Comparison of ENCODE assay signal across 9 cellular contexts in genomic region chr6:157281570-157281969, GRCh38. TPM values are rescaled to one million over a fixed set of nuclear protein-coding genes. Genes with fewer than 3 reads are reported as not detected.
DNase-seq lines count a peak whose midpoint lies in the region; ATAC-seq, FAIRE-seq and TF ChIP-seq lines count a peak whose summit lies in the region.
"Had no signal": no experiment of that assay in that cellular context is flagged by ENCODE, and none has a peak within 500 bp of the region (broad histone marks: within the 10 kb centered on the region; RNA-seq: fewer than 3 reads in every experiment).

No MANE protein-coding gene starts in this region.

- peak; percentile 45 for DNase-seq in DMS 273 (lab: John Stamatoyannopoulos, UW; ENCODE audit: unreplicated experiment)
- no peak for DNase-seq in DMS 273 treated with DMSO at 0.1 percent for 48 hours (lab: John Stamatoyannopoulos, UW)
- peak; percentile 8 for DNase-seq in NCI-H748 treated with DMSO at 0.1 percent for 48 hours (lab: John Stamatoyannopoulos, UW)
- DNase-seq in H1 (ENCODE audit: low read depth in 1 of 2, low spot score in 2 of 2), result no peak
- DNase-seq in retinal pigment epithelial cell (ENCODE audit: low read depth), result no peak
- no peak for DNase-seq in NCI-H187 treated with DMSO at 0.1 percent for 48 hours (lab: John Stamatoyannopoulos, UW)

- H2BK12ac ChIP-seq in H1 (ENCODE audit: low read depth, low read length), result no peak overlapping the region

- peak; percentile 34 to 49 (median 38) for TF ChIP-seq CTCF in H1 (IDR thresholded peaks at IDR 0.05; ENCODE audit: control extremely low read depth in 1 of 3, insufficient read depth in 1 of 3, low read depth in 1 of 3, low read length in 3 of 3)
- peak; percentile 37 for TF ChIP-seq CTCF in retinal pigment epithelial cell (conservative IDR thresholded peaks at IDR 0.05; ENCODE audit: low read depth, low read length)

- H3K9me3 ChIP-seq in H1 (ENCODE audit: insufficient read depth in 2 of 2, low read depth in 1 of 2, low read length in 1 of 2), result no peaks in the 10 kb centered on the region

- peaks cover 0 to 5% (median 0%) of the 10 kb centered on the region in 4 experiments; a peak in 1 of 7 replicates for H3K4me1 ChIP-seq in H1 (replicated peaks in 1 of 4; ENCODE audit: control insufficient read depth in 3 of 4, insufficient read depth in 4 of 4, low read length in 3 of 4)

- H3K4ac ChIP-seq in H1 (replicated peaks; ENCODE audit: insufficient read length, low read depth, low read length), result no peak overlapping the region

- no peak overlapping the region for H2AK5ac ChIP-seq in H1 (ENCODE audit: low read depth, low read length)

- no peak overlapping the region for H3K23ac ChIP-seq in H1 (ENCODE audit: insufficient read length)

- CTCF ChIA-PET in H1 (lab: Charles Lee; ENCODE audit: partially characterized antibody), result interaction anchor here (0.6 to 2.6 kb wide), 9 partner anchors 9 to 1420 kb away, joined by 3 to 10 read pairs (median 3); no protein-coding TSS in a partner anchor

- WGBS in H1 (ENCODE audit: extremely low coverage in 1 of 2, insufficient coverage in 1 of 2, insufficient read length in 1 of 2, insufficient replicate concordance in 2 of 2, low coverage in 1 of 2, low lambda C conversion rate in 2 of 2, missing lambda C conversion rate in 1 of 2), 2 experiments, result 83% methylated on average over 5 of the region's 9 CpGs; no CpG with 5 or more reads in 1 of the 2 experiments

- H4K91ac ChIP-seq in H1 (replicated peaks; ENCODE audit: insufficient read length, low read length), result no peak overlapping the region

- H3K9ac ChIP-seq in H1 (replicated peaks in 1 of 4; ENCODE audit: extremely low read depth in 1 of 4, low read depth in 3 of 4, low read length in 3 of 4), result no peak overlapping the region

- H4K20me1 ChIP-seq in H1 (replicated peaks in 1 of 2; ENCODE audit: control insufficient read depth in 1 of 2, insufficient read depth in 2 of 2, low read length in 2 of 2), result no peaks in the 10 kb centered on the region

- no peaks in the 10 kb centered on the region; the same call in 1 of the 2 replicates for H3K23me2 ChIP-seq in H1 (ENCODE audit: low read depth, low read length)

- FAIRE-seq in H1 (lab: Jason Lieb, UNC), result no peak
- FAIRE-seq: A204.1 had no signal

- H4K8ac ChIP-seq in H1 (ENCODE audit: extremely low read depth, insufficient read depth, low read length), result no peak overlapping the region

- H3K56ac ChIP-seq in H1 (replicated peaks; ENCODE audit: insufficient read length, low read depth, low read length), result no peak overlapping the region

- H3K14ac ChIP-seq in H1 (ENCODE audit: insufficient read length), result no peak overlapping the region

- no peak overlapping the region for H2BK5ac ChIP-seq in H1 (ENCODE audit: low read depth, low read length)

- H2BK120ac ChIP-seq in H1 (replicated peaks; ENCODE audit: low read depth, low read length), result no peak overlapping the region

- no peaks in the 10 kb centered on the region for H3K79me2 ChIP-seq in H1 (ENCODE audit: control insufficient read depth in 1 of 2, insufficient read depth in 2 of 2, low read length in 2 of 2)

- H3K27me3 ChIP-seq in H1 (replicated peaks in 1 of 4; ENCODE audit: control insufficient read depth in 3 of 4, extremely low read depth in 1 of 4, insufficient read depth in 3 of 4, low read length in 3 of 4), result no peaks in the 10 kb centered on the region

- no peak overlapping the region for H3K4me2 ChIP-seq in H1 (ENCODE audit: insufficient read depth in 1 of 2, low read depth in 2 of 2, low read length in 2 of 2)

- H2BK20ac ChIP-seq in H1 (ENCODE audit: low read length), result no peak overlapping the region

- peak; percentile 39 to 44 for TF ChIP-seq RAD21 in H1 (IDR thresholded peaks at IDR 0.05 in 1 of 2, conservative IDR thresholded peaks at IDR 0.05 in 1 of 2; ENCODE audit: low read depth in 2 of 2, low read length in 2 of 2)

- TF ChIP-seq POLR2A in H1 (IDR thresholded peaks at IDR 0.05; ENCODE audit: control extremely low read depth in 1 of 2, low read depth in 2 of 2, low read length in 2 of 2), result no peak

- no peaks in the 10 kb centered on the region for H3K36me3 ChIP-seq in H1 (ENCODE audit: control insufficient read depth in 2 of 4, insufficient read depth in 4 of 4, low read length in 3 of 4)

- ATAC-seq in HG03457 (IDR thresholded peaks at IDR 0.05; ENCODE audit: unreplicated experiment), result no peak
- no peak for ATAC-seq in HG03097 (IDR thresholded peaks at IDR 0.05; ENCODE audit: low FRiP score, unreplicated experiment)

- no peak overlapping the region for H2BK15ac ChIP-seq in H1 (ENCODE audit: low read length)

- H3K4me3 ChIP-seq in H1 (ENCODE audit: extremely low read depth in 1 of 4, insufficient read depth in 2 of 4, low read depth in 3 of 4, low read length in 4 of 4) (no peak overlapping the region), retinal pigment epithelial cell (ENCODE audit: low read length) (no peak overlapping the region)

- POLR2A ChIA-PET in H1 (lab: Charles Lee; ENCODE audit: partially characterized antibody), result no interaction called here

- H3K79me1 ChIP-seq in H1 (ENCODE audit: low read depth, low read length), result no peaks in the 10 kb centered on the region

- no peak for TF ChIP-seq EP300 in H1 (IDR thresholded peaks at IDR 0.05; ENCODE audit: borderline replicate concordance in 1 of 2, low read depth in 2 of 2, low read length in 2 of 2)

- no peak overlapping the region for H2AFZ ChIP-seq in H1 (ENCODE audit: low read length)

- no peak overlapping the region for H4K5ac ChIP-seq in H1 (ENCODE audit: insufficient read length, low read depth, low read length)

- no peak overlapping the region for H3K18ac ChIP-seq in H1 (ENCODE audit: extremely low read depth, low read length)

- no peak overlapping the region for H3K27ac ChIP-seq in H1 (ENCODE audit: low read depth, low read length)

TF ChIP-seq in H1, 55 proteins besides CTCF, POLR2A, EP300 and RAD21 (continues in another document):
- TF ChIP-seq CREB1 (IDR thresholded peaks at IDR 0.05) (no peak), YY1 (IDR thresholded peaks at IDR 0.05; ENCODE audit: low read depth, low read length) (no peak), MAFK (IDR thresholded peaks at IDR 0.05; ENCODE audit: low read depth, low read length) (no peak), TAF1 (IDR thresholded peaks at IDR 0.05; ENCODE audit: low read depth, low read length) (no peak), TAF7 (optimal IDR thresholded peaks at IDR 0.05; ENCODE audit: borderline replicate concordance, low read depth, low read length) (no peak), NANOG (IDR thresholded peaks at IDR 0.05; ENCODE audit: insufficient read depth, low read depth, low read length, poor library complexity, severe bottlenecking) (no peak), RXRA (IDR thresholded peaks at IDR 0.05; ENCODE audit: insufficient read depth, low read depth, low read length) (no peak)

RNA-seq across cellular contexts. Expression of gene TMEM242, which starts 41.7 kb away (rescaled TPM):
- 8.2 and 9.0 TPM in 2 replicates for total RNA-seq in H1 (2021; fragmentation: NEBNext Ultra II Directional; extraction: Animal tissue kit (Norgen Biotek cat#: 25700))
- 1.7 and 2.4 TPM in 2 replicates for polyA plus RNA-seq in H1 (2011; rRNA removed)
- polyA plus RNA-seq in H1 (2011; cell fraction: cytosol; rRNA removed), result 3.3 TPM
- 1.8 TPM for polyA plus RNA-seq in H1 (2011; cell fraction: nucleus; rRNA removed)
- polyA plus RNA-seq in H1 (2012, experiment 1 of 2), result 4.6 to 6.5 TPM (median 5.1 TPM) in 4 replicates
- 1.1 TPM for polyA plus RNA-seq in H1 (2012, experiment 2 of 2)
- polyA plus RNA-seq in H1 (2013, experiment 1 of 2), result 5.7 TPM
- polyA plus RNA-seq in H1 (2013, experiment 2 of 2), result 6.7 TPM
- 2.2 TPM in 2 replicates for polyA minus RNA-seq in H1 (2011; rRNA and poly(A)+ RNA removed)
- 1.6 TPM for polyA minus RNA-seq in H1 (2011; cell fraction: cytosol; rRNA and poly(A)+ RNA removed)
- 7.6 TPM for polyA minus RNA-seq in H1 (2011; cell fraction: nucleus; rRNA and poly(A)+ RNA removed)

Comparison
In these comparisons a context has a peak if more than half of its experiments do, and no peak if none do; other contexts are left out.
1. DNase-seq: peak in DMS 273 (single experiment) and NCI-H748 treated with DMSO at 0.1 percent for 48 hours (single experiment); none in DMS 273 treated with DMSO at 0.1 percent for 48 hours (single experiment), H1 (0 of 2), retinal pigment epithelial cell (single experiment) and NCI-H187 treated with DMSO at 0.1 percent for 48 hours (single experiment).